ENCODE assay signal across 20 cellular contexts in the genomic region with DNA sequence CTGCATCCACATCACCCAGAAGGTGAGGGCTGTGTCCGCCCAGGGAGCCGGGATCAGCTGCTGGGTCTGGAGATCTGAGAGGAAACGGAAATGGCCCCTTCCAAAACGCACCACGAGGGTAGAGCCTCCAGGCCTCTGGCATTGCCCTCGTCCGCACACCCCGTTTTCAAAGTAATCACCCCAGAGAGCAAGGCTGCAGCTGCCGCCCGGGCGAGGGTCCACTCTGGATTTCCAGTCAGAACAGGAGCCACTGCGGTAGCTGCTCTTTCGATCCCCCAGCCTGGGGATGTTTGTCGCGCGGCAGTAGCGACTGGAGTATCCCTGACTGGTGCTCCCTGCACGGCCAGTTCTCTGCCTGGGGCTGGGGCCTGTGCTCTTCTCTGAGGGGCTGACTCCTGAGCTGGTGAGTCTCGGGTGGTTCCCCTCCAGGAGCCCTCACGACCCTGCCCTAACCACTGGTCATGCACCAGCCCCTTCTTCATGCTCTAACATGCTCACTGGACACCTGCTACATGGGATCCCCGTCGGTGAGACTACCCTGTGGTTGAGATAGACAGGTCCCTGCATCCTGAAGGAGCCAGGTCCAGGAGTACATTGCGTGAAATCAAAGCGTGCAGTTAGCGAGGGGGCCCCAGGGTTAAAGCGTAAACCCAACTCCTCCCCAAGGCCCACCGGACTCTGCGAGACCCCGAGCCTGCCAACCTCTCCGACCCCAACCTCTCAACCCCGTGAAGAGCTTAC.
DNase-seq lines count a peak whose midpoint lies in the region; ATAC-seq, FAIRE-seq and TF ChIP-seq lines count a peak whose summit lies in the region.
"Had no signal": no experiment of that assay in that cellular context is flagged by ENCODE, and none has a peak within 500 bp of the region (broad histone marks: within the 10 kb centered on the region; RNA-seq: fewer than 3 reads in every experiment).

No MANE protein-coding gene starts in this region.

- DNase-seq in cardiac septum (ENCODE audit: low spot score) (peak; percentile 66), left cardiac atrium (no peak), lower lobe of right lung (peak; percentile 34), hepatic stellate cell (ENCODE audit: low spot score) (no peak), sciatic nerve (ENCODE audit: low spot score) (no peak), NCI-H2029 treated with DMSO at 0.1 percent for 48 hours (lab: John Stamatoyannopoulos, UW) (no peak), urothelium cell line (ENCODE audit: low spot score) (no peak)
- DNase-seq in activated CD8-positive, alpha-beta memory T cell treated with anti-CD3 and anti-CD28 coated beads, Interleukin-2, amount 50 U/mL, for 48 hours: peak; percentile 33
- DNase-seq: activated CD4-positive, alpha-beta T cell treated with anti-CD3 and anti-CD28 coated beads for 1 hour; NCI-H1694; NCI-H524 treated with DMSO at 0.1 percent for 48 hours; trophoblast cell had no signal

- intact Hi-C loops in cardiac septum (cut with DNase I): no loop called here
- intact Hi-C loops in left cardiac atrium (cut with DNase I): no loop called here
- intact Hi-C loops in lower lobe of right lung (cut with DNase I): no loop called here
- intact Hi-C loops in sciatic nerve (cut with DNase I): no loop called here

- H3K4me1 ChIP-seq in lower lobe of right lung: no peaks in the 10 kb centered on the region
- H3K4me1 ChIP-seq: HAP-1, parathyroid adenoma, SJSA1 had no signal

- H3K27me3 ChIP-seq in lower lobe of right lung (ENCODE audit: low read depth): no peaks in the 10 kb centered on the region
- H3K27me3 ChIP-seq: dorsolateral prefrontal cortex, SJSA1 had no signal

- no peaks in the 10 kb centered on the region for H3K36me3 ChIP-seq in lower lobe of right lung
- H3K36me3 ChIP-seq: HAP-1, SJSA1 had no signal

- no peak for FAIRE-seq in urothelium cell line (lab: Jason Lieb, UNC)
- FAIRE-seq: astrocyte, D721Med had no signal

- no peak overlapping the region for H3K27ac ChIP-seq in lower lobe of right lung
- H3K27ac ChIP-seq: dorsolateral prefrontal cortex, parathyroid adenoma, SJSA1 had no signal

- no peak overlapping the region for H3K4me3 ChIP-seq in lower lobe of right lung
- H3K4me3 ChIP-seq: dorsolateral prefrontal cortex, HAP-1, SJSA1 had no signal

- TF ChIP-seq CTCF in lower lobe of right lung (IDR thresholded peaks at IDR 0.05): no peak

- no peak for ATAC-seq in left cardiac atrium
- peak in 1 of 2 donors; percentile 16 for ATAC-seq in lower lobe of right lung
- no peak for ATAC-seq in sciatic nerve
- ATAC-seq: naive thymus-derived CD4-positive, alpha-beta T cell; T-cell had no signal

- peaks cover 9% of the 10 kb centered on the region for H3K9me3 ChIP-seq in lower lobe of right lung

Comparison
In these comparisons a context has a peak if more than half of its experiments do, and no peak if none do; other contexts are left out.
1. DNase-seq: peak in cardiac septum (single experiment), activated CD8-positive, alpha-beta memory T cell treated with anti-CD3 and anti-CD28 coated beads, Interleukin-2, amount 50 U/mL, for 48 hours (single experiment) and lower lobe of right lung (single experiment); none in left cardiac atrium (single experiment), hepatic stellate cell (single experiment), sciatic nerve (single experiment), NCI-H2029 treated with DMSO at 0.1 percent for 48 hours (single experiment) and urothelium cell line (single experiment).